ENCODE assay signal across 1 cellular context in the genomic region with DNA sequence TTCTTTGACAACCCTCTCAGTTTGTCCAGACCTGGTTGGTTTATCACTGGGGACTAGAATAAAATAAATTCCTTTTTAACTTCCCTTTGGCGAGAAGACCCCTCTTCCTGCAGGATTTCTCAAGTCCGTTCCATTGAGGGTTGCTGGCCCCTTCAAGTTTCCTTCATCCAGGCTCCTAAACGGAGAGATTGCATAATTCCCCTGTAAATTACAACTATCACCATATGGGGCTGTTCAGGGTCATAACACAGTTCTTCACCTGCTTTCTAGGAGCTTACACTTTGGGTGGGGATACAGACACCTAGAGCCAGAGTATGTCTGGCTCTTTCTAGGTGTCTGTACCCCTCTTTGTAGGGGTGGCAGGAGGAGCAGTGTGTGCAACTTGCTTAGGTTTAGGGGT.
A peak's percentile ranks its signal among the peaks of the same experiment; 100 is the strongest.
TF ChIP-seq lines count a peak whose summit lies in the region.

No MANE protein-coding gene starts in this region.

TF ChIP-seq in K562, 482 proteins besides CTCF, POLR2A, EP300 and RAD21:
- TF ChIP-seq, protein P1, sequence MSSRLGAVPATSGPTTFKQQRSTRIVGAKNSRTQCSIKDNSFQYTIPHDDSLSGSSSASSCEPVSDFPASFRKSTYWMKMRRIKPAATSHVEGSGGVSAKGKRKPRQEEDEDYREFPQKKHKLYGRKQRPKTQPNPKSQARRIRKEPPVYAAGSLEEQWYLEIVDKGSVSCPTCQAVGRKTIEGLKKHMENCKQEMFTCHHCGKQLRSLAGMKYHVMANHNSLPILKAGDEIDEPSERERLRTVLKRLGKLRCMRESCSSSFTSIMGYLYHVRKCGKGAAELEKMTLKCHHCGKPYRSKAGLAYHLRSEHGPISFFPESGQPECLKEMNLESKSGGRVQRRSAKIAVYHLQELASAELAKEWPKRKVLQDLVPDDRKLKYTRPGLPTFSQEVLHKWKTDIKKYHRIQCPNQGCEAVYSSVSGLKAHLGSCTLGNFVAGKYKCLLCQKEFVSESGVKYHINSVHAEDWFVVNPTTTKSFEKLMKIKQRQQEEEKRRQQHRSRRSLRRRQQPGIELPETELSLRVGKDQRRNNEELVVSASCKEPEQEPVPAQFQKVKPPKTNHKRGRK (tag; IDR thresholded peaks at IDR 0.05) = no peak
- no peak for TF ChIP-seq EZH2 (IDR thresholded peaks at IDR 0.05; ENCODE audit: borderline replicate concordance, low read depth, low read length)
- no peak for TF ChIP-seq ZNF23 (CRISPR knock-in tag; IDR thresholded peaks at IDR 0.05)
- TF ChIP-seq ZNF592 (IDR thresholded peaks at IDR 0.05) = no peak
- TF ChIP-seq BRD4 (IDR thresholded peaks at IDR 0.05) = no peak
- TF ChIP-seq POLR2AphosphoS5 (IDR thresholded peaks at IDR 0.05; ENCODE audit: control insufficient read depth, insufficient read depth, low read depth, low read length) = no peak
- TF ChIP-seq UBTF (IDR thresholded peaks at IDR 0.05; ENCODE audit: borderline replicate concordance in 1 of 2, low read depth in 2 of 2, low read length in 2 of 2) = no peak
- TF ChIP-seq ZNF347 (CRISPR knock-in tag; IDR thresholded peaks at IDR 0.05; ENCODE audit: low read depth) = no peak
- no peak for TF ChIP-seq SMARCA5 (IDR thresholded peaks at IDR 0.05)
- no peak for TF ChIP-seq SNAPC5 (CRISPR knock-in tag; IDR thresholded peaks at IDR 0.05)
- TF ChIP-seq AFF4 (CRISPR knock-in tag; IDR thresholded peaks at IDR 0.05) = no peak
- no peak for TF ChIP-seq PATZ1 (CRISPR knock-in tag; IDR thresholded peaks at IDR 0.05; ENCODE audit: borderline replicate concordance)
- TF ChIP-seq DDX20 (tag; IDR thresholded peaks at IDR 0.05; ENCODE audit: low read depth) = no peak
- TF ChIP-seq CEBPB (tag; IDR thresholded peaks at IDR 0.05) = peak; percentile 80
- no peak for TF ChIP-seq MGA (IDR thresholded peaks at IDR 0.05)
- TF ChIP-seq CEBPG (CRISPR knock-in tag; IDR thresholded peaks at IDR 0.05) = no peak
- TF ChIP-seq CEBPG (tag; conservative IDR thresholded peaks at IDR 0.05 in 1 of 2, IDR thresholded peaks at IDR 0.05 in 1 of 2) = peak; percentile 45 to 46; a peak in 3 of 4 replicates
